In the genomic region with DNA sequence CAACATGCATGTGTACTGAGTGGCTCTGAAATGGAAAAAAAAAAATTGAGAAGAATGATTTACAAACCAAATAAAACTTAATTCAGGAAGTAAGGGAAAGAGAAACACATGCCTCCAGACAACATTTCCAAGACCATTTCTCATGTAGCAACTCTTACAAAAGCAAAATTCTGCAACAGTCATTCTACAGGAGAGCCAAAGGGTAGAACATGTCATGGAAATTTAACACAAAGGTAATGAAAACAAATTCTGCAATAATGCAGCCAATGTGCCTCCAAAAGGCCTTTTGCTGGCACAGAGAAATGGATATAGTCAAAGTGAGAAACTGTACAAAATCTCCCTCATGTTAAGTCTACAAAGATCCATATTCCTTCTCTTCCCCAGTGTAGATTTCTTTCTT, we compare ENCODE assay signal across 29 cellular contexts. TPM values are rescaled to one million over a fixed set of nuclear protein-coding genes. Genes with fewer than 3 reads are reported as not detected.
"Had no signal": no experiment of that assay in that cellular context is flagged by ENCODE, and none has a peak within 500 bp of the region (broad histone marks: within the 10 kb centered on the region; RNA-seq: fewer than 3 reads in every experiment).

No MANE protein-coding gene starts in this region.

- H3K27ac ChIP-seq: coronary artery, dorsolateral prefrontal cortex, epithelial cell of prostate, esophagus squamous epithelium, foreskin keratinocyte, heart left ventricle, hepatocyte, left ventricle myocardium inferior, lower lobe of right lung had no signal

- H3K9me3 Mint-ChIP-seq: effector memory CD8-positive, alpha-beta T cell; endodermal cell; immature natural killer cell; mesothelial cell of epicardium had no signal

- H3K9me3 ChIP-seq: esophagus squamous epithelium, gastroesophageal sphincter, heart left ventricle, left ventricle myocardium inferior, lower lobe of right lung, mucosa of descending colon had no signal

- ATAC-seq: effector memory CD8-positive, alpha-beta T cell; esophagus mucosa; foreskin keratinocyte; gastroesophageal sphincter; heart left ventricle; left colon; left lobe of liver; lower lobe of right lung; mucosa of descending colon had no signal

- H3K27me3 ChIP-seq: dorsolateral prefrontal cortex, esophagus squamous epithelium, foreskin keratinocyte, gastroesophageal sphincter, heart left ventricle, hepatocyte had no signal

- H3K27me3 Mint-ChIP-seq: effector memory CD8-positive, alpha-beta T cell had no signal

- H3K4me3 ChIP-seq: coronary artery, dorsolateral prefrontal cortex, esophagus squamous epithelium, gastroesophageal sphincter, heart left ventricle, hepatocyte, left ventricle myocardium inferior, lower lobe of right lung, mucosa of descending colon had no signal

- H3K4me3 Mint-ChIP-seq: effector memory CD8-positive, alpha-beta T cell; endodermal cell; immature natural killer cell; mesothelial cell of epicardium had no signal

- DNase-seq: dermis blood vessel endothelial cell; dorsolateral prefrontal cortex; effector CD4-positive, alpha-beta T cell; effector memory CD8-positive, alpha-beta T cell; endodermal cell; erythroblast; esophagus squamous epithelium; foreskin keratinocyte; heart left ventricle; hypothalamus; immature natural killer cell; islet precursor cell; kidney; kidney glomerular epithelial cell; left colon; left ventricle myocardium inferior; lower lobe of right lung; mesenchymal stem cell; mucosa of descending colon had no signal

- H3K4me1 ChIP-seq: foreskin keratinocyte had no signal

RNA-seq across cellular contexts. Expression of a gene that starts 4.1 kb away (rescaled TPM):
- total RNA-seq: dermis blood vessel endothelial cell, esophagus mucosa, esophagus squamous epithelium, fibroblast of villous mesenchyme, foreskin keratinocyte, left colon, left lobe of liver, left ventricle myocardium inferior, lung microvascular endothelial cell, myocyte had no signal
